Comparison of ENCODE assay signal across 2 cellular contexts in genomic region chr10:86287422-86287793, GRCh38.
TF ChIP-seq lines count a peak whose summit lies in the region.

No MANE protein-coding gene starts in this region.

TF ChIP-seq in SK-N-SH, 30 proteins besides CTCF, POLR2A, EP300 and RAD21 (continued from another document):
- TF ChIP-seq FOSL2 (IDR thresholded peaks at IDR 0.05; ENCODE audit: borderline replicate concordance, low read depth) (no peak), RFX5 (IDR thresholded peaks at IDR 0.05; ENCODE audit: low read length) (no peak), NFIC (IDR thresholded peaks at IDR 0.05; ENCODE audit: borderline replicate concordance) (no peak), USF1 (IDR thresholded peaks at IDR 0.05; ENCODE audit: borderline replicate concordance, low read depth) (no peak), GABPA (IDR thresholded peaks at IDR 0.05; ENCODE audit: low read depth) (no peak), NRF1 (IDR thresholded peaks at IDR 0.05; ENCODE audit: low read depth, low read length) (no peak), MEF2A (IDR thresholded peaks at IDR 0.05; ENCODE audit: borderline replicate concordance, low read depth) (no peak), ELF1 (IDR thresholded peaks at IDR 0.05) (no peak)
- TF ChIP-seq, protein P1, sequence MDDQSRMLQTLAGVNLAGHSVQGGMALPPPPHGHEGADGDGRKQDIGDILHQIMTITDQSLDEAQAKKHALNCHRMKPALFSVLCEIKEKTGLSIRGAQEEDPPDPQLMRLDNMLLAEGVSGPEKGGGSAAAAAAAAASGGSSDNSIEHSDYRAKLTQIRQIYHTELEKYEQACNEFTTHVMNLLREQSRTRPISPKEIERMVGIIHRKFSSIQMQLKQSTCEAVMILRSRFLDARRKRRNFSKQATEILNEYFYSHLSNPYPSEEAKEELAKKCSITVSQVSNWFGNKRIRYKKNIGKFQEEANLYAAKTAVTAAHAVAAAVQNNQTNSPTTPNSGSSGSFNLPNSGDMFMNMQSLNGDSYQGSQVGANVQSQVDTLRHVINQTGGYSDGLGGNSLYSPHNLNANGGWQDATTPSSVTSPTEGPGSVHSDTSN (IDR thresholded peaks at IDR 0.05) = no peak

TF ChIP-seq in SK-N-SH treated with all-trans-retinoic acid at 6 μM for 48 hours, 23 proteins besides CTCF, POLR2A, EP300 and RAD21 (continued from another document):
- TF ChIP-seq ZFP30 (CRISPR knock-in tag; IDR thresholded peaks at IDR 0.05) (no peak), POU6F1 (CRISPR knock-in tag; IDR thresholded peaks at IDR 0.05; ENCODE audit: borderline replicate concordance, low read depth) (no peak), TSHZ2 (CRISPR knock-in tag; IDR thresholded peaks at IDR 0.05) (no peak), ISL1 (CRISPR knock-in tag; IDR thresholded peaks at IDR 0.05) (no peak), ZC3H10 (CRISPR knock-in tag; IDR thresholded peaks at IDR 0.05) (no peak), ZNF565 (CRISPR knock-in tag; conservative IDR thresholded peaks at IDR 0.05; ENCODE audit: low read depth) (no peak), RARB (CRISPR knock-in tag; IDR thresholded peaks at IDR 0.05) (no peak), CSDC2 (CRISPR knock-in tag; IDR thresholded peaks at IDR 0.05) (no peak), OSR1 (CRISPR knock-in tag; IDR thresholded peaks at IDR 0.05) (no peak), ZFP3 (CRISPR knock-in tag; IDR thresholded peaks at IDR 0.05) (no peak), BACH2 (CRISPR knock-in tag; IDR thresholded peaks at IDR 0.05; ENCODE audit: borderline replicate concordance) (no peak), ZNF70 (CRISPR knock-in tag; IDR thresholded peaks at IDR 0.05) (no peak), GLIS3 (CRISPR knock-in tag; IDR thresholded peaks at IDR 0.05) (no peak)
- TF ChIP-seq, protein P2, sequence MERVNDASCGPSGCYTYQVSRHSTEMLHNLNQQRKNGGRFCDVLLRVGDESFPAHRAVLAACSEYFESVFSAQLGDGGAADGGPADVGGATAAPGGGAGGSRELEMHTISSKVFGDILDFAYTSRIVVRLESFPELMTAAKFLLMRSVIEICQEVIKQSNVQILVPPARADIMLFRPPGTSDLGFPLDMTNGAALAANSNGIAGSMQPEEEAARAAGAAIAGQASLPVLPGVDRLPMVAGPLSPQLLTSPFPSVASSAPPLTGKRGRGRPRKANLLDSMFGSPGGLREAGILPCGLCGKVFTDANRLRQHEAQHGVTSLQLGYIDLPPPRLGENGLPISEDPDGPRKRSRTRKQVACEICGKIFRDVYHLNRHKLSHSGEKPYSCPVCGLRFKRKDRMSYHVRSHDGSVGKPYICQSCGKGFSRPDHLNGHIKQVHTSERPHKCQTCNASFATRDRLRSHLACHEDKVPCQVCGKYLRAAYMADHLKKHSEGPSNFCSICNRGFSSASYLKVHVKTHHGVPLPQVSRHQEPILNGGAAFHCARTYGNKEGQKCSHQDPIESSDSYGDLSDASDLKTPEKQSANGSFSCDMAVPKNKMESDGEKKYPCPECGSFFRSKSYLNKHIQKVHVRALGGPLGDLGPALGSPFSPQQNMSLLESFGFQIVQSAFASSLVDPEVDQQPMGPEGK (CRISPR knock-in tag; IDR thresholded peaks at IDR 0.05; ENCODE audit: borderline replicate concordance) = no peak
